Comparison of ENCODE assay signal across 9 cellular contexts in the genomic region with DNA sequence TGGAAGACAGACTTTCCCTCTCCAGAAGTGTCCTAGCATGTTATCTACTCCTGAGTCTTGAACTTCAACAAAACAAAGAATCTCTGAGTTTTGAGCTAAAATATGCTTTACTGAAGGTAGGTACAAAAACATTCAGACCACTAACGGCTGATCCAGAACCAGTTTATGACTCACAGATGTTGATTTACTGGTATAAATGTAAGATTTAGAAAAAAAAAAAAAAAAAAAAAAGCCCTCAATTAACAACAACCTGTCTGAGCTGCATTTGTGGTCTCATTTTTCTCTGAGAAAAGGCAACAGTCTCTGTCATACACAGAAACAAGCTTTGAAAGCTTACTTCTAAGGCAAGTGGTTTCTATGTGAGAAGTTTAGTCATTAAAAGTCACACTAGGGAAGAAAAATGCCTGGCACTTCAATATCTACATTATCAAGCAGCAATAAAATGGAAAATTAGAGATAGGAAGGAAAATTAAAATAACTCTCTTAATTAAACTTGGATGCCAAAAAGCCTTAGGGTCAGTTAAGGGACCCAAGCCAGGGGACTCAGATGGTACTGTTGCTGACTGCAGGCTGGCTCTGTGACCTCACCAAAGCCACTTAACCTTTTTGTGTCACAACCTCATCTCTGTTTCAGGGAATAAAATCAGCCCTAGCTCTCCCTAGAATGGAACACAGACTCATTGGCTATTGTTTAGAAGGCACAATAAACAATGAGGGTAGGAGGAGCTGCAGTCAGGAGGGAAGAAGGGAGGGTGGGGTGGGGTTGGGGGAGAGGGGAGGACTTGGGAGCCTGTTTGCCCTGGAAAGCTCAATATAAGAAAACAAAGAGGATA.
A peak's percentile ranks its signal among the peaks of the same experiment; 100 is the strongest.
DNase-seq lines count a peak whose midpoint lies in the region; ATAC-seq and TF ChIP-seq lines count a peak whose summit lies in the region.
"Had no signal": no experiment of that assay in that cellular context is flagged by ENCODE, and none has a peak within 500 bp of the region (broad histone marks: within the 10 kb centered on the region; RNA-seq: fewer than 3 reads in every experiment).

No MANE protein-coding gene starts in this region.

- DNase-seq in left ventricle myocardium inferior (no peak), Right ventricle myocardium inferior (ENCODE audit: missing footprints) (no peak), transverse colon (no peak), NCI-H2196 (lab: John Stamatoyannopoulos, UW; ENCODE audit: unreplicated experiment) (no peak)
- DNase-seq in activated naive CD8-positive, alpha-beta T cell treated with anti-CD3 and anti-CD28 coated beads, Interleukin-2, amount 10 ng/mL, durations not matched to agents 7 days and 5 days = no peak
- no peak for DNase-seq in stimulated activated CD4-positive, alpha-beta T cell treated with anti-CD3 and anti-CD28 coated beads, Interleukin-4, amount 100 ng/mL, for 1 hour
- DNase-seq: Karpas-422 had no signal

- in situ Hi-C loops in transverse colon (cut with MboI; ENCODE audit: low pct_ligation_motif_present in 1 of 4, low pct_unique_long_range_greater_than_20kb in 1 of 4, low sequenced_read_pairs in 3 of 4) = no loop called here

- TF ChIP-seq EP300 in transverse colon (IDR thresholded peaks at IDR 0.05; ENCODE audit: low read depth) = no peak

- H3K4me3 ChIP-seq in left ventricle myocardium inferior = no peak overlapping the region
- H3K4me3 ChIP-seq in transverse colon = no peak overlapping the region

- no peaks in the 10 kb centered on the region for H3K27me3 ChIP-seq in left ventricle myocardium inferior (ENCODE audit: low read depth)
- H3K27me3 ChIP-seq in layer of hippocampus (ENCODE audit: control insufficient read depth, insufficient read depth, low read length) = no peaks in the 10 kb centered on the region
- H3K27me3 ChIP-seq in transverse colon = no peaks in the 10 kb centered on the region

- no peak for ATAC-seq in Right ventricle myocardium inferior
- ATAC-seq in activated naive CD8-positive, alpha-beta T cell treated with anti-CD3 and anti-CD28 coated beads, Interleukin-2, amount 10 ng/mL, durations not matched to agents 7 days and 5 days (ENCODE audit: low read depth) = peak; percentile 33
- ATAC-seq in GM18870 (IDR thresholded peaks at IDR 0.05; ENCODE audit: unreplicated experiment) = no peak

- WGBS in transverse colon (ENCODE audit: low coverage in 1 of 2), 2 donors = 10 to 36% methylated on average over 1 of the region's 1 CpG

- no peaks in the 10 kb centered on the region for H3K36me3 ChIP-seq in left ventricle myocardium inferior
- H3K36me3 ChIP-seq in transverse colon = no peaks in the 10 kb centered on the region

- TF ChIP-seq CTCF in left ventricle myocardium inferior (IDR thresholded peaks at IDR 0.05; ENCODE audit: borderline replicate concordance) (no peak), transverse colon (IDR thresholded peaks at IDR 0.05) (no peak)

- H3K4me3 Mint-ChIP-seq in activated naive CD8-positive, alpha-beta T cell treated with anti-CD3 and anti-CD28 coated beads, Interleukin-2, amount 10 ng/mL, durations not matched to agents 7 days and 5 days = peak overlapping the region; percentile 49

- intact Hi-C loops in left ventricle myocardium inferior (cut with micrococcal nuclease) (no loop called here), Right ventricle myocardium inferior (cut with DNase I) (no loop called here), transverse colon (cut with DNase I; ENCODE audit: low total_unique reads) (loop anchor here (10.0 kb wide), 1 partner anchor 231 kb away; no protein-coding TSS in a partner anchor)

- H3K27ac ChIP-seq in left ventricle myocardium inferior (replicated peaks) (peak overlapping the region; percentile 97), layer of hippocampus (ENCODE audit: low read depth, low read length) (peak overlapping the region; percentile 42), transverse colon (peak overlapping the region; percentile 32 to 92 (median 48))

- peaks cover 74% of the 10 kb centered on the region for H3K4me1 ChIP-seq in left ventricle myocardium inferior
- peaks cover 8 to 40% (median 9%) of the 10 kb centered on the region in 4 donors for H3K4me1 ChIP-seq in transverse colon

- no peaks in the 10 kb centered on the region for H3K9me3 ChIP-seq in left ventricle myocardium inferior (replicated peaks)
- no peaks in the 10 kb centered on the region for H3K9me3 ChIP-seq in transverse colon

- POLR2A ChIA-PET in activated naive CD8-positive, alpha-beta T cell treated with anti-CD3 and anti-CD28 coated beads, Interleukin-2, amount 10 ng/mL, durations not matched to agents 7 days and 5 days (lab: Charles Lee) = interaction anchor here (0.6 to 31.2 kb wide), 36 partner anchors 13 to 486 kb away, joined by 3 to 612 read pairs (median 5); no protein-coding TSS in a partner anchor

- H3K36me3 Mint-ChIP-seq in activated naive CD8-positive, alpha-beta T cell treated with anti-CD3 and anti-CD28 coated beads, Interleukin-2, amount 10 ng/mL, durations not matched to agents 7 days and 5 days = peaks cover 15% of the 10 kb centered on the region

- H3K27ac Mint-ChIP-seq in activated naive CD8-positive, alpha-beta T cell treated with anti-CD3 and anti-CD28 coated beads, Interleukin-2, amount 10 ng/mL, durations not matched to agents 7 days and 5 days = peak overlapping the region; percentile 91

- peak; percentile 24 for TF ChIP-seq POLR2A in transverse colon (IDR thresholded peaks at IDR 0.05)

- H3K4me1 Mint-ChIP-seq in activated naive CD8-positive, alpha-beta T cell treated with anti-CD3 and anti-CD28 coated beads, Interleukin-2, amount 10 ng/mL, durations not matched to agents 7 days and 5 days = peaks cover 56% of the 10 kb centered on the region

- no peaks in the 10 kb centered on the region for H3K9me3 Mint-ChIP-seq in activated naive CD8-positive, alpha-beta T cell treated with anti-CD3 and anti-CD28 coated beads, Interleukin-2, amount 10 ng/mL, durations not matched to agents 7 days and 5 days

- H3K27me3 Mint-ChIP-seq in activated naive CD8-positive, alpha-beta T cell treated with anti-CD3 and anti-CD28 coated beads, Interleukin-2, amount 10 ng/mL, durations not matched to agents 7 days and 5 days = no peaks in the 10 kb centered on the region

Comparison
In these comparisons a context has a peak if more than half of its experiments do, and no peak if none do; other contexts are left out.
1. H3K27ac ChIP-seq: peak in every context shown above with its lines; median percentile 97 in left ventricle myocardium inferior; 48 in transverse colon; 42 in layer of hippocampus.